In the genomic region with DNA sequence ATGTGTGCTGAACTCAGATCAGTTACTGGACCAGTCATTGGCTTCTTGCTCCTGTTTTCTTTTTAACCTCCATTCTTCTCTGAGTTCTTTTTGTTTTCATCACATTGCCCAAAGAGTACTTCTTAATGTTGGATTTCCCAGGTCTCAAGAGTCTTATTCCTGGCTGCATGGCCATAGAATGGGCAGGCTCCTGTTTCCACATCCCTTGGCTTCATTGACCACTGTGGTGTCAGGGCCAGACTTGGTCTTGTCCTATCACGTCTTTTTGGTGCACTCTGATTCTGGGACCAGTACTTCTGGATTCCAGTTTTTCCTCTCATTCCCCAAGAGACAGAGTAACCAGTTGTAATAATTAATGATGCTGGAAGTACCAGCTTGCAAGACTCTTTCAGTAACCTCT, we compare ENCODE assay signal across 27 cellular contexts.
"Had no signal": no experiment of that assay in that cellular context is flagged by ENCODE, and none has a peak within 500 bp of the region (broad histone marks: within the 10 kb centered on the region; RNA-seq: fewer than 3 reads in every experiment).

No MANE protein-coding gene starts in this region.

- H3K27me3 ChIP-seq: hepatocyte, neural progenitor cell, neutrophil, stomach, testis, thyroid gland, transverse colon, upper lobe of left lung, vagina had no signal

- DNase-seq: islet precursor cell; kidney glomerular epithelial cell; left cardiac atrium; mesenchymal stem cell; naive thymus-derived CD8-positive, alpha-beta T cell; occipital lobe; psoas muscle; stimulated activated CD4-positive, alpha-beta T cell treated with anti-CD3 and anti-CD28 coated beads, Interleukin-12 subunit alpha, Interleukin-12 subunit beta, amount 100 ng/mL, for 4 hours; stimulated activated CD4-positive, alpha-beta T cell treated with anti-CD3 and anti-CD28 coated beads, Interleukin-15, amount 100 ng/mL, for 24 hours; stimulated activated CD4-positive, alpha-beta T cell treated with anti-CD3 and anti-CD28 coated beads, Interleukin-2, amount 100 ng/mL, for 24 hours; stimulated activated CD4-positive, alpha-beta T cell treated with anti-CD3 and anti-CD28 coated beads, Interleukin-4, amount 100 ng/mL, for 1 hour; stimulated activated naive B cell treated with anti-CD40 and anti-IgM and Interleukin-4, amounts not matched to agents 10 μg/mL and 1 μg/mL and 100 μg/mL, for 72 hours; stimulated activated naive CD8-positive, alpha-beta T cell treated with anti-CD3 and anti-CD28 coated beads, Interleukin-15, Interleukin-2, amounts not matched to agents 100 U/mL and 50 U/mL, for 24 hours; stomach; testis; thyroid gland; transverse colon; upper lobe of left lung had no signal

- H3K36me3 ChIP-seq: neutrophil, stomach, thyroid gland, transverse colon, upper lobe of left lung, vagina had no signal

- H3K4me2 ChIP-seq: hepatocyte, neural progenitor cell had no signal

- H3K4me3 Mint-ChIP-seq: naive thymus-derived CD8-positive, alpha-beta T cell; nephron; neural progenitor cell; stimulated activated naive B cell treated with anti-CD40 and anti-IgM and Interleukin-4, amounts not matched to agents 10 μg/mL and 1 μg/mL and 100 μg/mL, for 72 hours had no signal

- H3K9me3 Mint-ChIP-seq: stimulated activated naive B cell treated with anti-CD40 and anti-IgM and Interleukin-4, amounts not matched to agents 10 μg/mL and 1 μg/mL and 100 μg/mL, for 72 hours had no signal

- H3K9me3 ChIP-seq: neutrophil, psoas muscle, stomach, testis, thyroid gland, transverse colon, upper lobe of left lung, vagina had no signal

- H3K27ac ChIP-seq: hepatocyte, neural progenitor cell, neutrophil, parathyroid adenoma, psoas muscle, skin epidermis, stomach, testis, thyroid gland, transverse colon, upper lobe of left lung, vagina had no signal

- H2AFZ ChIP-seq: hepatocyte, neural progenitor cell, parathyroid adenoma had no signal

- H3K4me3 ChIP-seq: hepatocyte, neural progenitor cell, psoas muscle, skin epidermis, stomach, testis, thyroid gland, transverse colon, upper lobe of left lung, vagina had no signal

- H3K27me3 Mint-ChIP-seq: naive thymus-derived CD8-positive, alpha-beta T cell; stimulated activated naive B cell treated with anti-CD40 and anti-IgM and Interleukin-4, amounts not matched to agents 10 μg/mL and 1 μg/mL and 100 μg/mL, for 72 hours had no signal

- ATAC-seq: left lobe of liver; naive thymus-derived CD8-positive, alpha-beta T cell; sciatic nerve; stimulated activated naive B cell treated with anti-CD40 and anti-IgM and Interleukin-4, amounts not matched to agents 10 μg/mL and 1 μg/mL and 100 μg/mL, for 72 hours; stimulated activated naive CD8-positive, alpha-beta T cell treated with anti-CD3 and anti-CD28 coated beads, Interleukin-15, Interleukin-2, amounts not matched to agents 100 U/mL and 50 U/mL, for 24 hours had no signal

- H3K27ac Mint-ChIP-seq: nephron; neural progenitor cell; stimulated activated naive B cell treated with anti-CD40 and anti-IgM and Interleukin-4, amounts not matched to agents 10 μg/mL and 1 μg/mL and 100 μg/mL, for 72 hours had no signal
